Comparison of ENCODE assay signal across 8 cellular contexts in genomic region chrX:110407910-110408545, GRCh38. TPM values are rescaled to one million over a fixed set of nuclear protein-coding genes. Genes with fewer than 3 reads are reported as not detected.
DNase-seq lines count a peak whose midpoint lies in the region; ATAC-seq and TF ChIP-seq lines count a peak whose summit lies in the region.

No MANE protein-coding gene starts in this region.

- peak; percentile 79 for TF ChIP-seq CTCF in Panc1 (IDR thresholded peaks at IDR 0.05)
- TF ChIP-seq CTCF in gastroesophageal sphincter (IDR thresholded peaks at IDR 0.05), result peak; percentile 40 to 77 (median 57)
- peak; percentile 85 for TF ChIP-seq CTCF in progenitor cell of endocrine pancreas (IDR thresholded peaks at IDR 0.05; ENCODE audit: unreplicated experiment)

- H3K9me3 ChIP-seq in Panc1 (ENCODE audit: control insufficient read depth, insufficient read depth, low read depth, low read length) (no peaks in the 10 kb centered on the region), gastroesophageal sphincter (no peaks in the 10 kb centered on the region)

- H3K9me3 Mint-ChIP-seq in progenitor cell of endocrine pancreas (ENCODE audit: low read depth), result peaks cover 3% of the 10 kb centered on the region

- H3K4me3 ChIP-seq in Panc1 (ENCODE audit: low read depth in 2 of 2, low read length in 2 of 2) (no peak overlapping the region), gastroesophageal sphincter (no peak overlapping the region)

- H3K4me3 Mint-ChIP-seq in progenitor cell of endocrine pancreas (ENCODE audit: low read depth), result no peak overlapping the region

- BruUV-seq in Panc1 (replicated peaks; lab: Mats Ljungman, UMichigan), result no TSS peak

- H3K27me3 Mint-ChIP-seq in progenitor cell of endocrine pancreas, result no peaks in the 10 kb centered on the region

- in situ Hi-C loops in Panc1 (cut with HindIII; ENCODE audit: low pct_unique_long_range_greater_than_20kb, low sequenced_read_pairs), result no loop called here

- intact Hi-C loops in Panc1 (cut with micrococcal nuclease; ENCODE audit: unreplicated experiment), result no loop called here

- H3K4me1 Mint-ChIP-seq in progenitor cell of endocrine pancreas (ENCODE audit: low read depth), result peaks cover 31% of the 10 kb centered on the region

- H3K27me3 ChIP-seq in Panc1 (ENCODE audit: control insufficient read depth, insufficient read depth, low read length) (0 out of 2 replicates have a peak, but pooled peaks cover 2% of the 10 kb centered on the region), gastroesophageal sphincter (no peaks in the 10 kb centered on the region)

- H3K36me3 ChIP-seq in Panc1 (ENCODE audit: control insufficient read depth, insufficient read depth, low read length) (no peaks in the 10 kb centered on the region), gastroesophageal sphincter (no peaks in the 10 kb centered on the region)

- WGBS in gastroesophageal sphincter (ENCODE audit: low coverage in 1 of 2), 2 donors, result 0 to 28% methylated on average over 3 to 5 of the region's 5 CpGs

- peak; percentile 48 for DNase-seq in activated gamma-delta T cell treated with Interleukin-2 at 50 U/mL for 16 hours
- no peak for DNase-seq in activated gamma-delta T cell (lab: John Stamatoyannopoulos, UW)
- DNase-seq in HUDEP-2 (lab: John Stamatoyannopoulos, UW; ENCODE audit: unreplicated experiment in 76 of 76), result peak in 71 of 76 experiments; percentile 0 to 72 (median 34)
- DNase-seq in Panc1 (ENCODE audit: low read depth, low spot score), result peak; percentile 43
- peak; percentile 64 for DNase-seq in activated effector memory CD4-positive, alpha-beta T cell treated with anti-CD3 and anti-CD28 coated beads, Interleukin-2, amount 50 U/mL, for 16 hours
- peak; percentile 59 for DNase-seq in progenitor cell of endocrine pancreas (ENCODE audit: low spot score, unreplicated experiment)
- DNase-seq in occipital lobe (lab: John Stamatoyannopoulos, UW), result no peak

- no peak for TF ChIP-seq EP300 in gastroesophageal sphincter (IDR thresholded peaks at IDR 0.05)

- no peak overlapping the region for H3K27ac ChIP-seq in Panc1 (ENCODE audit: low read length)
- H3K27ac ChIP-seq in gastroesophageal sphincter, result no peak overlapping the region

- POLR2A ChIA-PET in Panc1 (lab: Charles Lee), result no interaction called here

- H3K36me3 Mint-ChIP-seq in progenitor cell of endocrine pancreas (ENCODE audit: insufficient read depth), result no peaks in the 10 kb centered on the region

- H3K4me1 ChIP-seq in Panc1 (ENCODE audit: control insufficient read depth, insufficient read depth, low read length) (no peaks in the 10 kb centered on the region), gastroesophageal sphincter (peaks cover 0 to 3% (median 0%) of the 10 kb centered on the region in 3 donors)

- peak overlapping the region; percentile 51 for H3K27ac Mint-ChIP-seq in progenitor cell of endocrine pancreas

- CTCF ChIA-PET in Panc1 (lab: Charles Lee), result interaction anchor here (1.4 to 1.6 kb wide), 2 partner anchors 261 to 405 kb away, joined by 4 read pairs; partner anchors contain the start of gene TMEM164

- ATAC-seq in Panc1, result peak; percentile 86
- ATAC-seq in gastroesophageal sphincter, result peak; percentile 52

- no peak for TF ChIP-seq POLR2A in gastroesophageal sphincter (IDR thresholded peaks at IDR 0.05)

RNA-seq across cellular contexts. Expression of gene RTL9, which starts 49.4 kb away (rescaled TPM):
- total RNA-seq in Panc1 (2021; ENCODE audit: unreplicated experiment) (not detected), gastroesophageal sphincter (under 1 TPM in 2 of 4 donors, not detected in 2; under 0.01 to 0.07 TPM), progenitor cell of endocrine pancreas (1.4 and 1.5 TPM in 2 replicates), occipital lobe (0.16 TPM)
- not detected for polyA plus RNA-seq in Panc1 (2012; ENCODE audit: insufficient read length)

Comparison
In these comparisons a context has a peak if more than half of its experiments do, and no peak if none do; other contexts are left out.
1. DNase-seq: peak in activated gamma-delta T cell treated with Interleukin-2 at 50 U/mL for 16 hours (single experiment), HUDEP-2 (71 of 76), Panc1 (single experiment), activated effector memory CD4-positive, alpha-beta T cell treated with anti-CD3 and anti-CD28 coated beads, Interleukin-2, amount 50 U/mL, for 16 hours (single experiment) and progenitor cell of endocrine pancreas (single experiment); none in activated gamma-delta T cell (single experiment) and occipital lobe (single experiment).
2. Peak in every context shown above with its lines, with median percentiles within 50 percentile points of each other: CTCF ChIP-seq.